Comparison of ENCODE assay signal across 12 cellular contexts in genomic region chr2:170554278-170554955, GRCh38.
A peak's percentile ranks its signal among the peaks of the same experiment; 100 is the strongest.
DNase-seq lines count a peak whose midpoint lies in the region; ATAC-seq and TF ChIP-seq lines count a peak whose summit lies in the region.
"Had no signal": no experiment of that assay in that cellular context is flagged by ENCODE, and none has a peak within 500 bp of the region (broad histone marks: within the 10 kb centered on the region; RNA-seq: fewer than 3 reads in every experiment).

No MANE protein-coding gene starts in this region.

- H3K9ac ChIP-seq in adipocyte (ENCODE audit: low read length): no peak overlapping the region
- H3K9ac ChIP-seq: KMS-11 had no signal

- TF ChIP-seq CTCF in gastrocnemius medialis (IDR thresholded peaks at IDR 0.05 in 4 of 5, conservative IDR thresholded peaks at IDR 0.05 in 1 of 5): no peak

- H3K4me1 ChIP-seq in adipocyte (ENCODE audit: control insufficient read depth, insufficient read depth, low read length) (peaks cover 13% of the 10 kb centered on the region), gastrocnemius medialis (no peaks in the 10 kb centered on the region)

- H3K27me3 Mint-ChIP-seq in immature natural killer cell (ENCODE audit: low read depth in 3 of 3): peaks cover 1 to 9% (median 2%) of the 10 kb centered on the region in 3 donors

- H3K36me3 ChIP-seq in adipocyte (ENCODE audit: control insufficient read depth, insufficient read depth, low read length, severe bottlenecking) (no peaks in the 10 kb centered on the region), gastrocnemius medialis (no peaks in the 10 kb centered on the region)

- H3K4me1 Mint-ChIP-seq in immature natural killer cell: no peaks in the 10 kb centered on the region
- H3K4me1 Mint-ChIP-seq: T-cell had no signal

- H3K4me3 Mint-ChIP-seq in immature natural killer cell: no peak overlapping the region
- H3K4me3 Mint-ChIP-seq: T-cell had no signal

- peaks cover 0 to 7% (median 0%) of the 10 kb centered on the region in 3 donors for H3K36me3 Mint-ChIP-seq in immature natural killer cell
- H3K36me3 Mint-ChIP-seq: T-cell had no signal

- H3K9me3 ChIP-seq in adipocyte (ENCODE audit: control insufficient read depth, low read length): peaks cover 14% of the 10 kb centered on the region
- H3K9me3 ChIP-seq in gastrocnemius medialis: peaks cover 0 to 5% (median 0%) of the 10 kb centered on the region in 3 donors

- in situ Hi-C loops in gastrocnemius medialis (cut with MboI; ENCODE audit: low sequenced_read_pairs in 4 of 4): no loop called here

- H3K4me3 ChIP-seq in adipocyte (ENCODE audit: low read length) (peak overlapping the region; percentile 14), gastrocnemius medialis (no peak overlapping the region)
- H3K4me3 ChIP-seq: GM12878 had no signal

- H3K27ac Mint-ChIP-seq in immature natural killer cell: no peak overlapping the region
- H3K27ac Mint-ChIP-seq: T-cell had no signal

- no peak for TF ChIP-seq POLR2A in gastrocnemius medialis (IDR thresholded peaks at IDR 0.05)

- no peaks in the 10 kb centered on the region for H3K27me3 ChIP-seq in adipocyte (replicated peaks; ENCODE audit: control insufficient read depth, insufficient read depth, low read length)
- no peaks in the 10 kb centered on the region for H3K27me3 ChIP-seq in gastrocnemius medialis

- intact Hi-C loops in gastrocnemius medialis (cut with DNase I; ENCODE audit: low total_unique reads): no loop called here

- DNase-seq in GM04504 (ENCODE audit: low read depth) (peak; percentile 63), adipocyte (ENCODE audit: low read depth) (peak; percentile 63), fibroblast of the conjunctiva (ENCODE audit: low read depth) (peak; percentile 96), gastrocnemius medialis (peak in 1 of 2 donors; percentile 14), NCI-H2227 treated with DMSO at 0.1 percent for 48 hours (lab: John Stamatoyannopoulos, UW) (no peak), HK-2 (ENCODE audit: unreplicated experiment) (no peak), immature natural killer cell (no peak)
- DNase-seq: glutamatergic neuron, T-cell had no signal

- H3K27ac ChIP-seq in gastrocnemius medialis: no peak overlapping the region
- H3K27ac ChIP-seq: KMS-11 had no signal

- H3K9me3 Mint-ChIP-seq in immature natural killer cell: peaks cover 7 to 21% (median 14%) of the 10 kb centered on the region in 6 donors

- ATAC-seq in gastrocnemius medialis: peak; percentile 39 to 80
- no peak for ATAC-seq in GM18511 (IDR thresholded peaks at IDR 0.05; ENCODE audit: unreplicated experiment)
- ATAC-seq: T-cell had no signal

Comparison
In these comparisons a context has a peak if more than half of its experiments do, and no peak if none do; other contexts are left out.
1. DNase-seq: peak in GM04504 (single experiment), adipocyte (single experiment) and fibroblast of the conjunctiva (single experiment); none in NCI-H2227 treated with DMSO at 0.1 percent for 48 hours (single experiment), HK-2 (single experiment) and immature natural killer cell (0 of 3).